Comparison of ENCODE assay signal across 20 cellular contexts in genomic region chr18:2143666-2144065, GRCh38.
DNase-seq lines count a peak whose midpoint lies in the region; ATAC-seq, FAIRE-seq and TF ChIP-seq lines count a peak whose summit lies in the region.
"Had no signal": no experiment of that assay in that cellular context is flagged by ENCODE, and none has a peak within 500 bp of the region (broad histone marks: within the 10 kb centered on the region; RNA-seq: fewer than 3 reads in every experiment).

No MANE protein-coding gene starts in this region.

- no peak overlapping the region for H3K27ac Mint-ChIP-seq in astrocyte (ENCODE audit: unreplicated experiment)
- H3K27ac Mint-ChIP-seq in nephron progenitor cell: no peak overlapping the region
- H3K27ac Mint-ChIP-seq: HFFc6 had no signal

- no peaks in the 10 kb centered on the region for H4K20me1 ChIP-seq in astrocyte (ENCODE audit: insufficient read depth, low read length)

- no peak overlapping the region for H3K4me3 Mint-ChIP-seq in astrocyte (ENCODE audit: unreplicated experiment)
- H3K4me3 Mint-ChIP-seq in nephron progenitor cell: no peak overlapping the region
- H3K4me3 Mint-ChIP-seq: CD14-positive monocyte, HFFc6 had no signal

- H3K27ac ChIP-seq in astrocyte (ENCODE audit: low read depth, low read length): no peak overlapping the region
- H3K27ac ChIP-seq in substantia nigra (ENCODE audit: low read depth, low read length, poor library complexity, severe bottlenecking): no peak overlapping the region
- H3K27ac ChIP-seq: HL-60 had no signal

- H3K9me3 ChIP-seq in astrocyte (ENCODE audit: insufficient read depth, low read depth, low read length): no peaks in the 10 kb centered on the region

- H3K4me1 ChIP-seq in astrocyte (ENCODE audit: insufficient read depth, low read length): peaks cover 4% of the 10 kb centered on the region

- no peak for ATAC-seq in HG03520 (IDR thresholded peaks at IDR 0.05; ENCODE audit: unreplicated experiment)

- H3K4me1 Mint-ChIP-seq in astrocyte (ENCODE audit: low read depth, unreplicated experiment) (no peaks in the 10 kb centered on the region), nephron progenitor cell (no peaks in the 10 kb centered on the region)

- H3K79me2 ChIP-seq in astrocyte (ENCODE audit: insufficient read depth, low read length): no peaks in the 10 kb centered on the region

- no peaks in the 10 kb centered on the region for H3K9me3 Mint-ChIP-seq in astrocyte (ENCODE audit: unreplicated experiment)
- no peaks in the 10 kb centered on the region for H3K9me3 Mint-ChIP-seq in nephron progenitor cell
- H3K9me3 Mint-ChIP-seq: HFFc6 had no signal

- no peak overlapping the region for H2AFZ ChIP-seq in astrocyte (ENCODE audit: low read depth, low read length)

- no peaks in the 10 kb centered on the region for H3K36me3 ChIP-seq in astrocyte (ENCODE audit: insufficient read depth, low read length)

- TF ChIP-seq CTCF in astrocyte (IDR thresholded peaks at IDR 0.05; ENCODE audit: insufficient read depth, low read depth, low read length) (no peak), fibroblast of mammary gland (conservative IDR thresholded peaks at IDR 0.05; ENCODE audit: control insufficient read depth, insufficient read depth, low read depth, low read length) (no peak), nephron progenitor cell (IDR thresholded peaks at IDR 0.05) (no peak)

- H3K27me3 ChIP-seq in astrocyte (ENCODE audit: insufficient read depth, low read length): no peaks in the 10 kb centered on the region

- peak; percentile 9 for DNase-seq in EL
- DNase-seq in astrocyte (ENCODE audit: low read depth): peak; percentile 66
- peak; percentile 11 for DNase-seq in fibroblast of mammary gland (ENCODE audit: low read depth)
- no peak for DNase-seq in urothelium cell line (ENCODE audit: low spot score)
- no peak for DNase-seq in nephron progenitor cell
- DNase-seq in substantia nigra (lab: John Stamatoyannopoulos, UW): no peak
- DNase-seq: AML-193, DMS79 treated with DMSO at 0.1 percent for 48 hours, H7, HFFc6, IMR-90, NCI-H1048, NCI-H1436 treated with DMSO at 0.1 percent for 48 hours, NCI-H2029, Right ventricle myocardium superior had no signal

- no peak for FAIRE-seq in astrocyte (lab: Jason Lieb, UNC)
- peak; percentile 90 for FAIRE-seq in urothelium cell line (lab: Jason Lieb, UNC)
- FAIRE-seq: G401.6, RCC 7860 had no signal

- H3K4me2 ChIP-seq in astrocyte (ENCODE audit: low read length): no peak overlapping the region

- H3K9ac ChIP-seq in astrocyte (ENCODE audit: low read length): no peak overlapping the region

- H3K36me3 Mint-ChIP-seq in astrocyte (ENCODE audit: low read depth, unreplicated experiment): no peaks in the 10 kb centered on the region
- no peaks in the 10 kb centered on the region for H3K36me3 Mint-ChIP-seq in nephron progenitor cell (ENCODE audit: low read depth)
- H3K36me3 Mint-ChIP-seq: CD14-positive monocyte had no signal

- H3K4me3 ChIP-seq in astrocyte (ENCODE audit: insufficient read depth, low read depth, low read length) (no peak overlapping the region), fibroblast of mammary gland (ENCODE audit: control insufficient read depth, low read depth, low read length) (no peak overlapping the region)

- no peaks in the 10 kb centered on the region for H3K27me3 Mint-ChIP-seq in astrocyte (ENCODE audit: low read depth, unreplicated experiment)
- peaks cover 9% of the 10 kb centered on the region for H3K27me3 Mint-ChIP-seq in nephron progenitor cell (ENCODE audit: low read depth, poor library complexity)

Comparison
In these comparisons a context has a peak if more than half of its experiments do, and no peak if none do; other contexts are left out.
1. DNase-seq: peak in EL (single experiment), astrocyte (single experiment) and fibroblast of mammary gland (single experiment); none in urothelium cell line (single experiment), nephron progenitor cell (single experiment) and substantia nigra (0 of 49).